27 cellular contexts compared by ENCODE assay signal in the genomic region with DNA sequence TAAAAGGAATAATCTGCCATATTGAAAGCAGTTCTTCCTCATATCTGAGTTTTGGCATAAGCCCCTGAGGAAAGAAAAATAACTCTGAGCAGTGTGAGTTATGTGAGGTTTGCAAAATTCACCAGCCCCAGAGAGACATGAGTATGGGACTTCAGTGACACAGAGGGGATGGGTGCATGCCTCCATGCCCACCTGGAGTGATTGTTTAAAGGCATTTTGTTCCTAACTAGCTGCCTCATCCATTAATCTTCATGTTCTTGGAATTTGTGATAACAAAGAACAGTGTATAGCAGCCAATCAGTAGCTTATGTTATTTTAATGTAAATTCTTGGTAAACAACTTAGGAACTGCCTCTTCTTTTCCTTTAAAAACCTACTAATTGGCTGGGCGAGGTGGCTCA. TPM values are rescaled to one million over a fixed set of nuclear protein-coding genes. Genes with fewer than 3 reads are reported as not detected.
"Had no signal": no experiment of that assay in that cellular context is flagged by ENCODE, and none has a peak within 500 bp of the region (broad histone marks: within the 10 kb centered on the region; RNA-seq: fewer than 3 reads in every experiment).

No MANE protein-coding gene starts in this region.

- H3K27ac ChIP-seq: colonic mucosa, coronary artery, dorsolateral prefrontal cortex, epithelial cell of prostate, esophagus muscularis mucosa, esophagus squamous epithelium, foreskin keratinocyte, gastrocnemius medialis, gastroesophageal sphincter, heart left ventricle, heart right ventricle had no signal

- H3K9me3 ChIP-seq: colonic mucosa, esophagus muscularis mucosa, esophagus squamous epithelium, gastrocnemius medialis, gastroesophageal sphincter, heart left ventricle, heart right ventricle had no signal

- H3K9me3 Mint-ChIP-seq: dendritic cell treated with granulocyte-macrophage colony-stimulating factor and Interleukin-4, amounts not matched to agents 40 ng/mL and 50 ng/mL, for 4 days; effector memory CD8-positive, alpha-beta T cell had no signal

- H3K27me3 ChIP-seq: colonic mucosa, dorsolateral prefrontal cortex, esophagus muscularis mucosa, gastrocnemius medialis, gastroesophageal sphincter, heart left ventricle, heart right ventricle had no signal

- ATAC-seq: effector memory CD8-positive, alpha-beta T cell; esophagus mucosa; foreskin keratinocyte; gastrocnemius medialis; gastroesophageal sphincter; heart left ventricle; heart right ventricle had no signal

- H3K36me3 ChIP-seq: colonic mucosa, esophagus muscularis mucosa, esophagus squamous epithelium, gastrocnemius medialis, gastroesophageal sphincter, heart left ventricle, heart right ventricle had no signal

- DNase-seq: colonic mucosa; cortex of kidney; dermis blood vessel endothelial cell; dorsolateral prefrontal cortex; effector CD4-positive, alpha-beta T cell; effector CD8-positive, alpha-beta T cell; effector memory CD4-positive, alpha-beta T cell; effector memory CD8-positive, alpha-beta T cell; erythroblast; esophagus squamous epithelium; foreskin fibroblast; foreskin keratinocyte; foreskin melanocyte; gastrocnemius medialis; glutamatergic neuron; head of caudate nucleus; heart left ventricle; heart right ventricle had no signal

- H3K4me1 ChIP-seq: colonic mucosa, esophagus muscularis mucosa, esophagus squamous epithelium, foreskin keratinocyte, gastroesophageal sphincter, heart left ventricle, heart right ventricle had no signal

- H3K27ac Mint-ChIP-seq: dendritic cell treated with granulocyte-macrophage colony-stimulating factor and Interleukin-4, amounts not matched to agents 40 ng/mL and 50 ng/mL, for 4 days; effector memory CD8-positive, alpha-beta T cell had no signal

- H3K4me3 ChIP-seq: colonic mucosa, coronary artery, dorsolateral prefrontal cortex, esophagus muscularis mucosa, esophagus squamous epithelium, gastrocnemius medialis, gastroesophageal sphincter, heart left ventricle, heart right ventricle had no signal

- H3K4me3 Mint-ChIP-seq: dendritic cell treated with granulocyte-macrophage colony-stimulating factor and Interleukin-4, amounts not matched to agents 40 ng/mL and 50 ng/mL, for 4 days; effector memory CD8-positive, alpha-beta T cell had no signal

RNA-seq across cellular contexts. Expression of a gene that starts 11.1 kb away (rescaled TPM):
- total RNA-seq: dermis blood vessel endothelial cell, endothelial cell of umbilical vein, glomerular endothelial cell had no signal
- polyA plus RNA-seq: endothelial cell of umbilical vein, fibroblast of lung had no signal
